Comparison of ENCODE assay signal across 8 cellular contexts in genomic region chr1:241531195-241532172, GRCh38. TPM values are rescaled to one million over a fixed set of nuclear protein-coding genes. Genes with fewer than 3 reads are reported as not detected.
DNase-seq lines count a peak whose midpoint lies in the region; ATAC-seq and TF ChIP-seq lines count a peak whose summit lies in the region.

No MANE protein-coding gene starts in this region.

- peak overlapping the region; percentile 88 for H3K27ac Mint-ChIP-seq in activated CD8-positive, alpha-beta T cell treated with anti-CD3 and anti-CD28 coated beads, Interleukin-2, amount 10 ng/mL, durations not matched to agents 7 days and 5 days
- H3K27ac Mint-ChIP-seq in progenitor cell of endocrine pancreas, result peak overlapping the region; percentile 86

- CTCF ChIA-PET in activated CD8-positive, alpha-beta T cell treated with anti-CD3 and anti-CD28 coated beads, Interleukin-2, amount 10 ng/mL, durations not matched to agents 7 days and 5 days (lab: Charles Lee), result interaction anchor here (0.7 to 1.7 kb wide), 14 partner anchors 10 to 467 kb away, joined by 3 to 11 read pairs (median 4); partner anchors contain the start of genes FH and MAP1LC3C

- DNase-seq in DMS79 (lab: John Stamatoyannopoulos, UW) (peak; percentile 36), NCI-H345 treated with DMSO at 0.1 percent for 48 hours (lab: John Stamatoyannopoulos, UW; ENCODE audit: unreplicated experiment) (peak; percentile 93), germinal center (ENCODE audit: low spot score) (peak; percentile 33), progenitor cell of endocrine pancreas (ENCODE audit: low spot score, unreplicated experiment) (no peak), mucosa of gallbladder (ENCODE audit: low spot score) (no peak)
- DNase-seq in activated CD8-positive, alpha-beta T cell treated with anti-CD3 and anti-CD28 coated beads, Interleukin-2, amount 10 ng/mL, durations not matched to agents 7 days and 5 days, result no peak

- peaks cover 11% of the 10 kb centered on the region for H3K4me1 Mint-ChIP-seq in activated CD8-positive, alpha-beta T cell treated with anti-CD3 and anti-CD28 coated beads, Interleukin-2, amount 10 ng/mL, durations not matched to agents 7 days and 5 days (ENCODE audit: low read depth)
- peaks cover 10% of the 10 kb centered on the region for H3K4me1 Mint-ChIP-seq in progenitor cell of endocrine pancreas (ENCODE audit: low read depth)

- TF ChIP-seq CTCF in progenitor cell of endocrine pancreas (IDR thresholded peaks at IDR 0.05; ENCODE audit: unreplicated experiment), result peak; percentile 69

- H3K36me3 Mint-ChIP-seq in activated CD8-positive, alpha-beta T cell treated with anti-CD3 and anti-CD28 coated beads, Interleukin-2, amount 10 ng/mL, durations not matched to agents 7 days and 5 days (ENCODE audit: low read depth), result no peaks in the 10 kb centered on the region
- no peaks in the 10 kb centered on the region for H3K36me3 Mint-ChIP-seq in progenitor cell of endocrine pancreas (ENCODE audit: insufficient read depth)

- POLR2A ChIA-PET in activated CD8-positive, alpha-beta T cell treated with anti-CD3 and anti-CD28 coated beads, Interleukin-2, amount 10 ng/mL, durations not matched to agents 7 days and 5 days (lab: Charles Lee), result no interaction called here

- no peaks in the 10 kb centered on the region for H3K9me3 Mint-ChIP-seq in activated CD8-positive, alpha-beta T cell treated with anti-CD3 and anti-CD28 coated beads, Interleukin-2, amount 10 ng/mL, durations not matched to agents 7 days and 5 days (ENCODE audit: insufficient read depth)
- no peaks in the 10 kb centered on the region for H3K9me3 Mint-ChIP-seq in progenitor cell of endocrine pancreas (ENCODE audit: low read depth)

- H3K27me3 Mint-ChIP-seq in activated CD8-positive, alpha-beta T cell treated with anti-CD3 and anti-CD28 coated beads, Interleukin-2, amount 10 ng/mL, durations not matched to agents 7 days and 5 days (ENCODE audit: low read depth), result peaks cover 19% of the 10 kb centered on the region
- H3K27me3 Mint-ChIP-seq in progenitor cell of endocrine pancreas, result no peaks in the 10 kb centered on the region

- H3K4me3 Mint-ChIP-seq in activated CD8-positive, alpha-beta T cell treated with anti-CD3 and anti-CD28 coated beads, Interleukin-2, amount 10 ng/mL, durations not matched to agents 7 days and 5 days, result peak overlapping the region; percentile 92
- peak overlapping the region; percentile 76 for H3K4me3 Mint-ChIP-seq in progenitor cell of endocrine pancreas (ENCODE audit: low read depth)

- ATAC-seq in GM19468 (IDR thresholded peaks at IDR 0.05; ENCODE audit: extremely low read depth, unreplicated experiment) (peak; percentile 54), HG03520 (IDR thresholded peaks at IDR 0.05; ENCODE audit: unreplicated experiment) (peak; percentile 66)
- ATAC-seq in activated CD8-positive, alpha-beta T cell treated with anti-CD3 and anti-CD28 coated beads, Interleukin-2, amount 10 ng/mL, durations not matched to agents 7 days and 5 days, result peak; percentile 87

RNA-seq across cellular contexts. Expression of gene KMO, which starts 0.7 kb away (rescaled TPM):
- not detected for total RNA-seq in activated CD8-positive, alpha-beta T cell treated with anti-CD3 and anti-CD28 coated beads, Interleukin-2, amount 10 ng/mL, durations not matched to agents 7 days and 5 days
- total RNA-seq in progenitor cell of endocrine pancreas (not detected in 2 replicates), mucosa of gallbladder (0.83 TPM)

RNA-seq across cellular contexts. Expression of gene FH, which starts 11.9 kb away (rescaled TPM):
- total RNA-seq in activated CD8-positive, alpha-beta T cell treated with anti-CD3 and anti-CD28 coated beads, Interleukin-2, amount 10 ng/mL, durations not matched to agents 7 days and 5 days, result 10 to 100 TPM; 75.9 to 78.3 TPM
- total RNA-seq in progenitor cell of endocrine pancreas (59.7 and 64.2 TPM in 2 replicates), mucosa of gallbladder (44.0 TPM)

Comparison
In these comparisons a context has a peak if more than half of its experiments do, and no peak if none do; other contexts are left out.
1. DNase-seq: peak in DMS79 (single experiment), NCI-H345 treated with DMSO at 0.1 percent for 48 hours (single experiment) and germinal center (single experiment); none in activated CD8-positive, alpha-beta T cell treated with anti-CD3 and anti-CD28 coated beads, Interleukin-2, amount 10 ng/mL, durations not matched to agents 7 days and 5 days (single experiment), progenitor cell of endocrine pancreas (single experiment) and mucosa of gallbladder (single experiment).
2. Peak in every context shown above with its lines, with median percentiles within 50 percentile points of each other: ATAC-seq.